13 cellular contexts compared by ENCODE assay signal in genomic region chr16:49483651-49484451, GRCh38.
DNase-seq lines count a peak whose midpoint lies in the region; ATAC-seq, FAIRE-seq and TF ChIP-seq lines count a peak whose summit lies in the region.
"Had no signal": no experiment of that assay in that cellular context is flagged by ENCODE, and none has a peak within 500 bp of the region (broad histone marks: within the 10 kb centered on the region; RNA-seq: fewer than 3 reads in every experiment).

No MANE protein-coding gene starts in this region.

- no peak overlapping the region for H3K4me2 ChIP-seq in osteoblast (ENCODE audit: insufficient read depth, low read length)

- peak in 3 of 8 donors; percentile 4 to 31 (median 6) for ATAC-seq in heart right ventricle
- ATAC-seq in Right ventricle myocardium superior (ENCODE audit: poor library complexity), result no peak

- no peaks in the 10 kb centered on the region for H3K9me3 Mint-ChIP-seq in endodermal cell
- H3K9me3 Mint-ChIP-seq: activated naive CD4-positive, alpha-beta T cell treated with anti-CD3 and anti-CD28 coated beads, Interleukin-2, amount 50 U/mL, for 72 hours; natural killer cell treated with Interleukin-12 subunit alpha and Interleukin-12 subunit beta and Interleukin-15 and Interleukin-18, amount 100 ng/mL, for 72 hours had no signal

- no peak for TF ChIP-seq POLR2A in H54 (IDR thresholded peaks at IDR 0.05; ENCODE audit: low read depth, low read length)

- H3K4me1 ChIP-seq in heart right ventricle (peaks cover 0 to 12% (median 8%) of the 10 kb centered on the region in 9 donors), endodermal cell (ENCODE audit: control insufficient read depth, insufficient read depth, low read length) (no peaks in the 10 kb centered on the region), osteoblast (ENCODE audit: insufficient read depth, low read length) (no peaks in the 10 kb centered on the region)

- H3K27me3 Mint-ChIP-seq in endodermal cell (ENCODE audit: insufficient read depth), result peaks cover 22% of the 10 kb centered on the region

- no peak overlapping the region for H3K27ac Mint-ChIP-seq in endodermal cell
- H3K27ac Mint-ChIP-seq: activated naive CD4-positive, alpha-beta T cell treated with anti-CD3 and anti-CD28 coated beads, Interleukin-2, amount 50 U/mL, for 72 hours; natural killer cell treated with Interleukin-12 subunit alpha and Interleukin-12 subunit beta and Interleukin-15 and Interleukin-18, amount 100 ng/mL, for 72 hours had no signal

- no peaks in the 10 kb centered on the region for H3K36me3 Mint-ChIP-seq in endodermal cell (ENCODE audit: low read depth)
- H3K36me3 Mint-ChIP-seq: activated naive CD4-positive, alpha-beta T cell treated with anti-CD3 and anti-CD28 coated beads, Interleukin-2, amount 50 U/mL, for 72 hours; natural killer cell treated with Interleukin-12 subunit alpha and Interleukin-12 subunit beta and Interleukin-15 and Interleukin-18, amount 100 ng/mL, for 72 hours had no signal

- intact Hi-C loops in heart right ventricle (cut with DNase I), result no loop called here
- intact Hi-C loops in Right ventricle myocardium superior (cut with DNase I), result no loop called here

- H3K79me2 ChIP-seq in osteoblast (ENCODE audit: insufficient read depth, low read length), result no peaks in the 10 kb centered on the region

- TF ChIP-seq CTCF in heart right ventricle (IDR thresholded peaks at IDR 0.05), result no peak
- TF ChIP-seq CTCF in endodermal cell (conservative IDR thresholded peaks at IDR 0.05), result no peak
- no peak for TF ChIP-seq CTCF in osteoblast (IDR thresholded peaks at IDR 0.05; ENCODE audit: extremely low read depth, low read depth, low read length)
- TF ChIP-seq CTCF in D721Med (IDR thresholded peaks at IDR 0.05; ENCODE audit: insufficient read depth, missing control alignments), result no peak

- no peak overlapping the region for H2AFZ ChIP-seq in osteoblast (ENCODE audit: low read length)

- peaks cover 4% of the 10 kb centered on the region for H3K4me1 Mint-ChIP-seq in endodermal cell

- no peaks in the 10 kb centered on the region for H4K20me1 ChIP-seq in osteoblast (ENCODE audit: insufficient read depth, low read length)

- DNase-seq in heart right ventricle (no peak), Right ventricle myocardium superior (no peak), endodermal cell (peak; percentile 36), osteoblast (ENCODE audit: insufficient read length, low spot score, missing footprints) (peak; percentile 29), D721Med (ENCODE audit: insufficient read length, low spot score) (no peak), DMS79 (lab: John Stamatoyannopoulos, UW) (no peak), H54 (ENCODE audit: insufficient read length, low spot score) (no peak), amniotic stem cell (lab: John Stamatoyannopoulos, UW) (no peak)
- DNase-seq: DND-41, kidney glomerular epithelial cell had no signal

- 53 to 56% methylated on average over 22 of the region's 22 CpGs for WGBS in heart right ventricle, 2 donors
- 72 to 78% methylated on average over 10 to 22 of the region's 22 CpGs for WGBS in endodermal cell (ENCODE audit: insufficient coverage in 1 of 2, insufficient read length in 1 of 2), 2 experiments

- H3K4me3 ChIP-seq in heart right ventricle (peak overlapping the region in 8 of 10 donors; percentile 13 to 33 (median 22)), endodermal cell (ENCODE audit: low read length) (peak overlapping the region; percentile 62), osteoblast (ENCODE audit: insufficient read depth, low read length) (no peak overlapping the region)

- FAIRE-seq in D721Med (lab: Jason Lieb, UNC) (no peak), H54 (lab: Jason Lieb, UNC) (no peak)
- FAIRE-seq: GM12892 had no signal

- peaks cover 0 to 4% (median 0%) of the 10 kb centered on the region in 7 donors for H3K27me3 ChIP-seq in heart right ventricle
- peaks cover 11% of the 10 kb centered on the region for H3K27me3 ChIP-seq in endodermal cell (ENCODE audit: control insufficient read depth, insufficient read depth, low read length, poor library complexity, severe bottlenecking)
- peaks cover 4% of the 10 kb centered on the region for H3K27me3 ChIP-seq in osteoblast (ENCODE audit: insufficient read depth, low read length)

- H3K36me3 ChIP-seq in heart right ventricle (no peaks in the 10 kb centered on the region), endodermal cell (ENCODE audit: control insufficient read depth, insufficient read depth, low read length) (no peaks in the 10 kb centered on the region), osteoblast (ENCODE audit: insufficient read depth, low read length) (no peaks in the 10 kb centered on the region)

- no peak overlapping the region for H3K9ac ChIP-seq in endodermal cell (ENCODE audit: extremely low read depth, low read length, poor library complexity, severe bottlenecking)

- H3K9me3 ChIP-seq in heart right ventricle, result peaks cover 0 to 10% (median 0%) of the 10 kb centered on the region in 11 donors
- H3K9me3 ChIP-seq in endodermal cell (ENCODE audit: control insufficient read depth, low read length), result no peaks in the 10 kb centered on the region
- H3K9me3 ChIP-seq in osteoblast (ENCODE audit: low read depth, low read length), result no peaks in the 10 kb centered on the region

- H3K27ac ChIP-seq in heart right ventricle (no peak overlapping the region), endodermal cell (ENCODE audit: low read depth, low read length) (no peak overlapping the region), osteoblast (ENCODE audit: low read depth, low read length) (no peak overlapping the region)

- peak overlapping the region; percentile 40 for H3K4me3 Mint-ChIP-seq in endodermal cell
- H3K4me3 Mint-ChIP-seq: natural killer cell treated with Interleukin-12 subunit alpha and Interleukin-12 subunit beta and Interleukin-15 and Interleukin-18, amount 100 ng/mL, for 72 hours had no signal

Comparison
In these comparisons a context has a peak if more than half of its experiments do, and no peak if none do; other contexts are left out.
1. DNase-seq: peak in endodermal cell (single experiment) and osteoblast (single experiment); none in heart right ventricle (0 of 2), Right ventricle myocardium superior (single experiment), D721Med (single experiment), DMS79 (single experiment), H54 (single experiment) and amniotic stem cell (single experiment).